12 cellular contexts compared by ENCODE assay signal in genomic region chr4:57100979-57101629, GRCh38. TPM values are rescaled to one million over a fixed set of nuclear protein-coding genes. Genes with fewer than 3 reads are reported as not detected.
DNase-seq lines count a peak whose midpoint lies in the region; ATAC-seq and TF ChIP-seq lines count a peak whose summit lies in the region.
"Had no signal": no experiment of that assay in that cellular context is flagged by ENCODE, and none has a peak within 500 bp of the region (broad histone marks: within the 10 kb centered on the region; RNA-seq: fewer than 3 reads in every experiment).

No MANE protein-coding gene starts in this region.

- WGBS in esophagus squamous epithelium, 2 donors = 54 to 55% methylated on average over 4 of the region's 4 CpGs
- whole genome bisulfite sequencing in trophoblast cell (ENCODE audit: extremely low coverage, insufficient coverage, insufficient read length) = no CpG with 5 or more reads among the region's 4 CpGs

- H3K23ac ChIP-seq in trophoblast cell (ENCODE audit: low read length) = no peak overlapping the region

- intact Hi-C loops in Right ventricle myocardium superior (cut with DNase I) (no loop called here), esophagus squamous epithelium (cut with DNase I) (loop anchor here (10.0 kb wide), 1 partner anchor 56 kb away; no protein-coding TSS in a partner anchor)

- H4K12ac ChIP-seq in trophoblast cell (ENCODE audit: low read depth, low read length) = no peak overlapping the region

- no peak overlapping the region for H2AFZ ChIP-seq in trophoblast cell (ENCODE audit: insufficient read depth, low read length, poor library complexity)

- H2BK12ac ChIP-seq in trophoblast cell (ENCODE audit: low read length) = no peak overlapping the region

- no peak overlapping the region for H3K4ac ChIP-seq in trophoblast cell (ENCODE audit: low read depth, low read length)

- no peaks in the 10 kb centered on the region for H3K36me3 ChIP-seq in right atrium auricular region
- no peaks in the 10 kb centered on the region for H3K36me3 ChIP-seq in esophagus squamous epithelium
- H3K36me3 ChIP-seq in trophoblast cell (ENCODE audit: control insufficient read depth in 1 of 2, insufficient read depth in 2 of 2, low read length in 2 of 2) = peaks cover 7 to 14% of the 10 kb centered on the region in 2 experiments

- no peak overlapping the region for H3K4me3 ChIP-seq in right atrium auricular region
- H3K4me3 ChIP-seq in esophagus squamous epithelium = no peak overlapping the region
- H3K4me3 ChIP-seq in trophoblast cell (ENCODE audit: low read depth, low read length) = no peak overlapping the region

- H3K4me2 ChIP-seq in trophoblast cell (ENCODE audit: low read length) = no peak overlapping the region

- H3K27ac ChIP-seq in right atrium auricular region (peak overlapping the region; percentile 71 to 94), esophagus squamous epithelium (peak overlapping the region; percentile 33 to 85 (median 83)), trophoblast cell (ENCODE audit: low read depth, low read length) (no peak overlapping the region)

- no peak overlapping the region for H4K8ac ChIP-seq in trophoblast cell (ENCODE audit: low read depth, low read length)

- H2BK5ac ChIP-seq in trophoblast cell (ENCODE audit: low read depth, low read length, poor library complexity) = no peak overlapping the region

- no peak overlapping the region for H3K9ac ChIP-seq in trophoblast cell (ENCODE audit: low read length)

- no peak for ATAC-seq in Right ventricle myocardium superior (ENCODE audit: poor library complexity)
- ATAC-seq in HG03565 (IDR thresholded peaks at IDR 0.05; ENCODE audit: unreplicated experiment) = no peak
- ATAC-seq: activated CD8-positive, alpha-beta T cell treated with anti-CD3 and anti-CD28 coated beads for 36 hours had no signal

- DNase-seq in right atrium auricular region (ENCODE audit: low spot score) = no peak
- no peak for DNase-seq in Right ventricle myocardium superior
- no peak for DNase-seq in esophagus squamous epithelium (lab: John Stamatoyannopoulos, UW)
- peak; percentile 36 to 91 for DNase-seq in trophoblast cell
- DNase-seq in activated effector memory CD4-positive, alpha-beta T cell treated with Interleukin-2 at 50 U/mL for 16 hours = no peak
- DNase-seq in activated CD4-positive, CD25-positive, alpha-beta regulatory T cell (lab: John Stamatoyannopoulos, UW) = no peak
- no peak for DNase-seq in cerebellar cortex (ENCODE audit: low spot score)
- DNase-seq: activated CD8-positive, alpha-beta T cell treated with anti-CD3 and anti-CD28 coated beads for 36 hours; activated naive CD8-positive, alpha-beta T cell treated with anti-CD3 and anti-CD28 coated beads, Interleukin-2, amount 10 ng/mL, durations not matched to agents 7 days and 5 days; OCI-M1; stimulated activated CD4-positive, alpha-beta T cell treated with anti-CD3 and anti-CD28 coated beads, Interleukin-4, amount 100 ng/mL, for 24 hours had no signal

- H3K4me1 ChIP-seq in right atrium auricular region (peaks cover 0 to 79% of the 10 kb centered on the region in 2 donors), esophagus squamous epithelium (peaks cover 13 to 73% (median 35%) of the 10 kb centered on the region in 3 donors), trophoblast cell (ENCODE audit: control insufficient read depth in 1 of 2, insufficient read depth in 2 of 2, low read length in 2 of 2) (peaks cover 22 to 30% of the 10 kb centered on the region in 2 experiments)

- no peak overlapping the region for H2AK5ac ChIP-seq in trophoblast cell (ENCODE audit: low read length)

- H3K27me3 ChIP-seq in right atrium auricular region = no peaks in the 10 kb centered on the region
- H3K27me3 ChIP-seq in esophagus squamous epithelium = no peaks in the 10 kb centered on the region
- H3K27me3 ChIP-seq in trophoblast cell (ENCODE audit: insufficient read depth, low read length) = no peaks in the 10 kb centered on the region

- peaks cover 8% of the 10 kb centered on the region for H3K79me1 ChIP-seq in trophoblast cell (ENCODE audit: low read length)

- TF ChIP-seq POLR2A in esophagus squamous epithelium (IDR thresholded peaks at IDR 0.05) = no peak

- no peak overlapping the region for H3K14ac ChIP-seq in trophoblast cell (ENCODE audit: low read length)

- H2BK120ac ChIP-seq in trophoblast cell (ENCODE audit: insufficient read depth, low read length, poor library complexity) = peak overlapping the region; percentile 11

- H3K9me3 ChIP-seq in right atrium auricular region (no peaks in the 10 kb centered on the region), esophagus squamous epithelium (no peaks in the 10 kb centered on the region), trophoblast cell (ENCODE audit: insufficient read depth, low read depth, low read length) (no peaks in the 10 kb centered on the region)

- TF ChIP-seq CTCF in right atrium auricular region (IDR thresholded peaks at IDR 0.05) = no peak
- TF ChIP-seq CTCF in esophagus squamous epithelium (IDR thresholded peaks at IDR 0.05) = no peak

- H3K18ac ChIP-seq in trophoblast cell (ENCODE audit: low read length) = no peak overlapping the region

- H4K91ac ChIP-seq in trophoblast cell (ENCODE audit: low read depth, low read length) = no peak overlapping the region

- H3K79me2 ChIP-seq in trophoblast cell (ENCODE audit: control insufficient read depth, insufficient read depth, low read length, poor library complexity) = peaks cover 6% of the 10 kb centered on the region

RNA-seq across cellular contexts. Expression of gene IGFBP7, which starts 9.1 kb away (rescaled TPM):
- total RNA-seq in right atrium auricular region (100 to 1,000 TPM; 866 to 898 TPM), Right ventricle myocardium superior (769 TPM), esophagus squamous epithelium (100 to 1,000 TPM in 2 of 4 donors, 10 to 100 TPM in 2; 26.4 to 135 (median 91.3) TPM)
- polyA plus RNA-seq in trophoblast cell (2013) = 821 and 869 TPM in 2 replicates
- total RNA-seq: activated CD8-positive, alpha-beta T cell treated with anti-CD3 and anti-CD28 coated beads for 36 hours had no signal

Comparison
In these comparisons a context has a peak if more than half of its experiments do, and no peak if none do; other contexts are left out.
1. DNase-seq: peak in trophoblast cell (2 of 2); none in right atrium auricular region (single experiment), Right ventricle myocardium superior (single experiment), esophagus squamous epithelium (single experiment), activated effector memory CD4-positive, alpha-beta T cell treated with Interleukin-2 at 50 U/mL for 16 hours (single experiment), activated CD4-positive, CD25-positive, alpha-beta regulatory T cell (0 of 4) and cerebellar cortex (single experiment).